In the genomic region with DNA sequence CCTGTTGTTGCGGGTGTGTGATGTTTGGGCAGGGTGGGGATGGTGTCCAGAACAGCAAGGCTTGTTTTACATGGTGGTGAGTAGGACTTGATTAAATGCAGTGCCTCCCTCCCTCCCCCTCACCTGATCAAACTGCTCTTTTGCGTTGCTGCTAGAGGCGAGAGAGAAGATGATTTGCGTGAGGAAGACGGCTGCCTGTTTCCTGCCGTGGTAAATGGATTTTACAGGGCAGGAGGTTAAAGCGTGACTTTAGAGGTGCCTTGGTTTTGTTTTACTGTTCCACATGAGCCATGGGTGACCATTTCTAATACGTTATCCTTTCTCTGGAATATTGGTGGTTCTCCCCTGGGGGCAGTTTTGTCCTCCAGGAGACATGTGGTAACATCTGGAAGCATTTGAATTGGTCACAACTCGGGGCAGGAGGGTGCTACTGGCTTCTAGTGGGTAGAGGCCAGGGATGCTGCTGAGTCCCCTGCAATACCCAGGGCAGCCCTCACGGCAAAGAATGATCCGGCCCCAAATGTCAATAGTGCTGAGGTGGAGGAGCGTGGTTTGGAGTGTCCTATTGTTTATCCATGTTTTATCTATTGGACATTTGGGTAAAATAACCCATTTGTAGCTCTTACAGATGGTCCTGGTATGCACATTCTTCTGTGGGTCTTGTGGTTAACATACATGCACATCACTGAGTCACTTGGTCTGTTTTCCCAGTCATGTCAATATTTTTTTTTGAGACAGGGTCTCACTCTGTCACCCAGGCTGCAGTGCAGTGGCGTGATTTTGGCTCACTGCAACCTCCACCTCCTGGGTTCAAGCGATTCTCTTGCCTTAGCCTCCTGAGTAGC, we compare ENCODE assay signal across 21 cellular contexts.
DNase-seq lines count a peak whose midpoint lies in the region; ATAC-seq and TF ChIP-seq lines count a peak whose summit lies in the region.
"Had no signal": no experiment of that assay in that cellular context is flagged by ENCODE, and none has a peak within 500 bp of the region (broad histone marks: within the 10 kb centered on the region; RNA-seq: fewer than 3 reads in every experiment).

No MANE protein-coding gene starts in this region.

- peaks cover 47% of the 10 kb centered on the region for H3K4me1 Mint-ChIP-seq in nephron progenitor cell
- H3K4me1 Mint-ChIP-seq in immature natural killer cell, result no peaks in the 10 kb centered on the region
- H3K4me1 Mint-ChIP-seq: activated naive CD4-positive, alpha-beta T cell treated with anti-CD3 and anti-CD28 coated beads, Interleukin-2, amount 50 U/mL, for 24 hours; CD4-positive, alpha-beta memory T cell; stimulated activated naive CD8-positive, alpha-beta T cell treated with anti-CD3 and anti-CD28 coated beads, Interleukin-15, amount 100 ng/mL, for 72 hours had no signal

- H3K27me3 Mint-ChIP-seq in nephron progenitor cell (ENCODE audit: low read depth, poor library complexity) (no peaks in the 10 kb centered on the region), immature natural killer cell (ENCODE audit: low read depth in 3 of 3) (peaks cover 1 to 12% (median 5%) of the 10 kb centered on the region in 3 donors)

- dilution Hi-C loops in mammary epithelial cell (cut with HindIII; ENCODE audit: low sequenced_read_pairs), result no loop called here

- H3K9ac ChIP-seq in mammary epithelial cell (ENCODE audit: insufficient read depth, low read length), result no peak overlapping the region

- intact Hi-C loops in mammary epithelial cell (cut with micrococcal nuclease), result no loop called here

- peaks cover 7% of the 10 kb centered on the region for H3K9me3 ChIP-seq in mammary epithelial cell (replicated peaks; ENCODE audit: insufficient read depth, low read length)
- H3K9me3 ChIP-seq: A549, prostate gland had no signal

- CTCF ChIA-PET in mammary epithelial cell (lab: Charles Lee; ENCODE audit: low non-redundant PET), result no interaction called here

- no peaks in the 10 kb centered on the region for H3K79me2 ChIP-seq in mammary epithelial cell (ENCODE audit: insufficient read depth, low read length)

- BruUV-seq in mammary epithelial cell (replicated peaks; lab: Mats Ljungman, UMichigan), result no TSS peak

- H3K9me3 Mint-ChIP-seq in nephron progenitor cell (peaks cover 64% of the 10 kb centered on the region), immature natural killer cell (peaks cover 0 to 2% (median 0%) of the 10 kb centered on the region in 6 donors)
- H3K9me3 Mint-ChIP-seq: activated naive CD4-positive, alpha-beta T cell treated with anti-CD3 and anti-CD28 coated beads, Interleukin-2, amount 50 U/mL, for 24 hours; stimulated activated naive CD8-positive, alpha-beta T cell treated with anti-CD3 and anti-CD28 coated beads, Interleukin-15, amount 100 ng/mL, for 72 hours had no signal

- peaks cover 19% of the 10 kb centered on the region for H3K36me3 Mint-ChIP-seq in nephron progenitor cell (ENCODE audit: low read depth)
- no peaks in the 10 kb centered on the region for H3K36me3 Mint-ChIP-seq in immature natural killer cell
- H3K36me3 Mint-ChIP-seq: activated naive CD4-positive, alpha-beta T cell treated with anti-CD3 and anti-CD28 coated beads, Interleukin-2, amount 50 U/mL, for 24 hours; CD4-positive, alpha-beta memory T cell had no signal

- 67% methylated on average over 14 of the region's 14 CpGs for WGBS in mammary epithelial cell (ENCODE audit: low coverage, missing lambda C conversion rate)

- H3K27me3 ChIP-seq in mammary epithelial cell (ENCODE audit: insufficient read depth, low read length), result no peaks in the 10 kb centered on the region

- H3K4me3 Mint-ChIP-seq in nephron progenitor cell, result no peak overlapping the region
- no peak overlapping the region for H3K4me3 Mint-ChIP-seq in immature natural killer cell
- H3K4me3 Mint-ChIP-seq: activated naive CD4-positive, alpha-beta T cell treated with anti-CD3 and anti-CD28 coated beads, Interleukin-2, amount 50 U/mL, for 24 hours; CD4-positive, alpha-beta memory T cell; stimulated activated naive CD8-positive, alpha-beta T cell treated with anti-CD3 and anti-CD28 coated beads, Interleukin-15, amount 100 ng/mL, for 72 hours had no signal

- peaks cover 6% of the 10 kb centered on the region for H3K4me1 ChIP-seq in mammary epithelial cell (ENCODE audit: insufficient read depth, low read length)
- H3K4me1 ChIP-seq: A549, prostate gland had no signal

- in situ Hi-C loops in mammary epithelial cell (cut with MboI; ENCODE audit: low sequenced_read_pairs in 2 of 2), result no loop called here

- TF ChIP-seq CTCF in AG10803 (conservative IDR thresholded peaks at IDR 0.05; ENCODE audit: low read length), result no peak
- no peak for TF ChIP-seq CTCF in mammary epithelial cell (conservative IDR thresholded peaks at IDR 0.05 in 1 of 2, IDR thresholded peaks at IDR 0.05 in 1 of 2; ENCODE audit: extremely low read depth in 1 of 2, insufficient read depth in 1 of 2, low read depth in 1 of 2, low read length in 2 of 2)
- TF ChIP-seq CTCF in nephron progenitor cell (IDR thresholded peaks at IDR 0.05), result no peak

- no peaks in the 10 kb centered on the region for H4K20me1 ChIP-seq in mammary epithelial cell (ENCODE audit: insufficient read depth, low read length)

- no peak for ATAC-seq in HG03108 (IDR thresholded peaks at IDR 0.05; ENCODE audit: unreplicated experiment)
- ATAC-seq: A549; left ventricle myocardium superior; stimulated activated naive CD8-positive, alpha-beta T cell treated with anti-CD3 and anti-CD28 coated beads, Interleukin-15, amount 100 ng/mL, for 72 hours had no signal

- peak overlapping the region; percentile 30 for H3K27ac Mint-ChIP-seq in nephron progenitor cell
- H3K27ac Mint-ChIP-seq in immature natural killer cell, result no peak overlapping the region
- H3K27ac Mint-ChIP-seq: activated naive CD4-positive, alpha-beta T cell treated with anti-CD3 and anti-CD28 coated beads, Interleukin-2, amount 50 U/mL, for 24 hours; CD4-positive, alpha-beta memory T cell had no signal

- no peak overlapping the region for H3K4me3 ChIP-seq in AG10803 (ENCODE audit: low read length)
- H3K4me3 ChIP-seq in mammary epithelial cell (replicated peaks in 1 of 3; ENCODE audit: insufficient read depth in 1 of 3, low read depth in 2 of 3, low read length in 3 of 3), result no peak overlapping the region
- H3K4me3 ChIP-seq: A549, prostate gland, SK-N-MC had no signal

- no peak overlapping the region for H3K27ac ChIP-seq in mammary epithelial cell (ENCODE audit: insufficient read depth, low read depth, low read length)
- H3K27ac ChIP-seq: A549, prostate gland, SK-N-MC had no signal

- H3K4me2 ChIP-seq in mammary epithelial cell (ENCODE audit: insufficient read depth, low read depth, low read length), result no peak overlapping the region
- H3K4me2 ChIP-seq: A549 had no signal

- no peaks in the 10 kb centered on the region for H3K36me3 ChIP-seq in mammary epithelial cell (ENCODE audit: insufficient read depth, low read length)
- H3K36me3 ChIP-seq: prostate gland had no signal

- H2AFZ ChIP-seq in mammary epithelial cell (ENCODE audit: low read depth, low read length), result peak overlapping the region; percentile 13

- DNase-seq in AG10803 (ENCODE audit: low read depth) (peak; percentile 69), M059J (ENCODE audit: low read depth) (peak; percentile 69), mammary epithelial cell (no peak), nephron progenitor cell (no peak), NCI-H2196 (lab: John Stamatoyannopoulos, UW; ENCODE audit: unreplicated experiment) (no peak), immature natural killer cell (no peak)
- DNase-seq in central memory CD4-positive, alpha-beta T cell, result no peak
- DNase-seq: activated CD4-positive, alpha-beta T cell treated with anti-CD3 and anti-CD28 coated beads, Interleukin-2, amount 50 U/mL, for 48 hours; activated T-cell treated with anti-CD3 and anti-CD28 coated beads, Interleukin-2, amount 50 U/mL, for 1 hour; CD4-positive, alpha-beta memory T cell; DMS79 treated with DMSO at 0.1 percent for 48 hours; effector memory CD4-positive, alpha-beta T cell; left ventricle myocardium superior; NCI-H1694; NCI-H446; stimulated activated naive CD8-positive, alpha-beta T cell treated with anti-CD3 and anti-CD28 coated beads, Interleukin-15, amount 100 ng/mL, for 72 hours had no signal

Comparison
In these comparisons a context has a peak if more than half of its experiments do, and no peak if none do; other contexts are left out.
1. DNase-seq: peak in AG10803 (single experiment) and M059J (single experiment); none in mammary epithelial cell (single experiment), nephron progenitor cell (single experiment), NCI-H2196 (single experiment), central memory CD4-positive, alpha-beta T cell (single experiment) and immature natural killer cell (0 of 3).